ENCODE assay signal across 8 cellular contexts in genomic region chr11:73729594-73730206, GRCh38. TPM values are rescaled to one million over a fixed set of nuclear protein-coding genes. Genes with fewer than 3 reads are reported as not detected.
A peak's percentile ranks its signal among the peaks of the same experiment; 100 is the strongest.
DNase-seq lines count a peak whose midpoint lies in the region; ATAC-seq lines count a peak whose summit lies in the region.

No MANE protein-coding gene starts in this region.

- no peaks in the 10 kb centered on the region for H3K27me3 ChIP-seq in MG63

- no peaks in the 10 kb centered on the region for H3K9me3 ChIP-seq in MG63

- DNase-seq in NCI-H2227 (lab: John Stamatoyannopoulos, UW; ENCODE audit: unreplicated experiment) (peak; percentile 17), NCI-H2227 treated with DMSO at 0.1 percent for 48 hours (lab: John Stamatoyannopoulos, UW) (no peak), MG63 (peak; percentile 5), ecto neural progenitor cell (ENCODE audit: low spot score) (peak; percentile 52), pons (ENCODE audit: low spot score) (peak; percentile 69), NOMO-1 treated with DMSO at 0.1 percent for 48 hours (lab: John Stamatoyannopoulos, UW; ENCODE audit: unreplicated experiment) (no peak)
- DNase-seq in stimulated activated CD4-positive, alpha-beta T cell treated with anti-CD3 and anti-CD28 coated beads, Interleukin-4, amount 100 ng/mL, for 4 hours, result no peak

- H3K36me3 ChIP-seq in MG63, result no peaks in the 10 kb centered on the region

- no peak for ATAC-seq in GM19395 (IDR thresholded peaks at IDR 0.05; ENCODE audit: unreplicated experiment)

- H3K4me3 ChIP-seq in MG63, result no peak overlapping the region

RNA-seq across cellular contexts. Expression of gene RAB6A, which starts 31.2 kb away (rescaled TPM):
- total RNA-seq in MG63 (2014; rRNA removed; shearing (Covaris generic); ENCODE audit: low replicate concordance), result 69.1 and 72.2 TPM in 2 replicates

RNA-seq across cellular contexts. Expression of gene MRPL48, which starts 58.0 kb away (rescaled TPM):
- total RNA-seq in MG63 (2014; rRNA removed; shearing (Covaris generic); ENCODE audit: low replicate concordance), result 48.6 and 52.0 TPM in 2 replicates

Comparison
In these comparisons a context has a peak if more than half of its experiments do, and no peak if none do; other contexts are left out.
1. DNase-seq: peak in NCI-H2227 (single experiment), MG63 (single experiment), ecto neural progenitor cell (single experiment) and pons (single experiment); none in NCI-H2227 treated with DMSO at 0.1 percent for 48 hours (single experiment), NOMO-1 treated with DMSO at 0.1 percent for 48 hours (single experiment) and stimulated activated CD4-positive, alpha-beta T cell treated with anti-CD3 and anti-CD28 coated beads, Interleukin-4, amount 100 ng/mL, for 4 hours (0 of 2).